Comparison of ENCODE assay signal across 8 cellular contexts in genomic region chr1:110673805-110674336, GRCh38. TPM values are rescaled to one million over a fixed set of nuclear protein-coding genes. Genes with fewer than 3 reads are reported as not detected.
A peak's percentile ranks its signal among the peaks of the same experiment; 100 is the strongest.
DNase-seq lines count a peak whose midpoint lies in the region; ATAC-seq and TF ChIP-seq lines count a peak whose summit lies in the region.

No MANE protein-coding gene starts in this region.

- H3K4me3 ChIP-seq in HUES48 (ENCODE audit: low read depth, low read length), result peak overlapping the region; percentile 72; the same call in 1 of the 2 replicates
- H3K4me3 ChIP-seq in right atrium auricular region, result peak overlapping the region; percentile 52 to 68

- H3K4me1 ChIP-seq in HUES48 (ENCODE audit: control insufficient read depth, insufficient read depth, low read length) (no peaks in the 10 kb centered on the region; the same call in 1 of the 2 replicates), right atrium auricular region (peaks cover 0 to 19% of the 10 kb centered on the region in 2 donors)

- H3K4me3 Mint-ChIP-seq in activated CD8-positive, alpha-beta memory T cell treated with anti-CD3 and anti-CD28 coated beads, Interleukin-2, amount 10 ng/mL, durations not matched to agents 7 days and 5 days, result peak overlapping the region; percentile 100

- H3K9me3 ChIP-seq in HUES48 (ENCODE audit: control insufficient read depth, insufficient read depth, low read length) (peaks cover 4% of the 10 kb centered on the region; the same call in 1 of the 2 replicates), right atrium auricular region (no peaks in the 10 kb centered on the region)

- H3K4me1 Mint-ChIP-seq in activated CD8-positive, alpha-beta memory T cell treated with anti-CD3 and anti-CD28 coated beads, Interleukin-2, amount 10 ng/mL, durations not matched to agents 7 days and 5 days, result peaks cover 14% of the 10 kb centered on the region

- no peaks in the 10 kb centered on the region for H3K27me3 Mint-ChIP-seq in activated CD8-positive, alpha-beta memory T cell treated with anti-CD3 and anti-CD28 coated beads, Interleukin-2, amount 10 ng/mL, durations not matched to agents 7 days and 5 days

- DNase-seq in activated CD8-positive, alpha-beta memory T cell treated with anti-CD3 and anti-CD28 coated beads, Interleukin-2, amount 10 ng/mL, durations not matched to agents 7 days and 5 days, result peak; percentile 51
- no peak for DNase-seq in right atrium auricular region (ENCODE audit: low spot score)
- DNase-seq in stimulated activated CD4-positive, alpha-beta T cell treated with anti-CD3 and anti-CD28 coated beads, Interleukin-12 subunit alpha, Interleukin-12 subunit beta, amount 100 ng/mL, for 4 hours, result peak; percentile 29
- no peak for DNase-seq in UCSD-AML1 (lab: John Stamatoyannopoulos, UW; ENCODE audit: unreplicated experiment)
- no peak for DNase-seq in omental fat pad (ENCODE audit: low spot score)

- peak; percentile 2 for ATAC-seq in activated CD8-positive, alpha-beta memory T cell treated with anti-CD3 and anti-CD28 coated beads, Interleukin-2, amount 10 ng/mL, durations not matched to agents 7 days and 5 days
- ATAC-seq in GM18520 (IDR thresholded peaks at IDR 0.05; ENCODE audit: unreplicated experiment) (no peak), GM21528 (IDR thresholded peaks at IDR 0.05; ENCODE audit: low FRiP score, unreplicated experiment) (no peak), omental fat pad (ENCODE audit: low FRiP score) (no peak)

- TF ChIP-seq CTCF in right atrium auricular region (IDR thresholded peaks at IDR 0.05) (no peak), omental fat pad (IDR thresholded peaks at IDR 0.05) (no peak)

- H3K27me3 ChIP-seq in HUES48 (ENCODE audit: control insufficient read depth, insufficient read depth, low read length) (peaks cover 67% of the 10 kb centered on the region), right atrium auricular region (peaks cover 0 to 3% of the 10 kb centered on the region in 2 donors)

- no peaks in the 10 kb centered on the region for H3K36me3 ChIP-seq in HUES48 (ENCODE audit: control insufficient read depth, insufficient read depth, low read length)
- no peaks in the 10 kb centered on the region for H3K36me3 ChIP-seq in right atrium auricular region

- no peaks in the 10 kb centered on the region for H3K9me3 Mint-ChIP-seq in activated CD8-positive, alpha-beta memory T cell treated with anti-CD3 and anti-CD28 coated beads, Interleukin-2, amount 10 ng/mL, durations not matched to agents 7 days and 5 days (ENCODE audit: low read depth)

- peak overlapping the region; percentile 96 for H3K27ac Mint-ChIP-seq in activated CD8-positive, alpha-beta memory T cell treated with anti-CD3 and anti-CD28 coated beads, Interleukin-2, amount 10 ng/mL, durations not matched to agents 7 days and 5 days

- CTCF ChIA-PET in activated CD8-positive, alpha-beta memory T cell treated with anti-CD3 and anti-CD28 coated beads, Interleukin-2, amount 10 ng/mL, durations not matched to agents 7 days and 5 days (lab: Charles Lee), result interaction anchor here (0.9 to 6.7 kb wide), 11 partner anchors 10 to 204 kb away, joined by 3 to 53 read pairs (median 12); partner anchors contain the start of gene CD53

- no peak overlapping the region for H3K27ac ChIP-seq in HUES48 (ENCODE audit: low read depth, low read length)
- H3K27ac ChIP-seq in right atrium auricular region, result peak overlapping the region in 1 of 2 donors; percentile 67

- H3K36me3 Mint-ChIP-seq in activated CD8-positive, alpha-beta memory T cell treated with anti-CD3 and anti-CD28 coated beads, Interleukin-2, amount 10 ng/mL, durations not matched to agents 7 days and 5 days, result peaks cover 54% of the 10 kb centered on the region

- no peak overlapping the region for H3K9ac ChIP-seq in HUES48 (ENCODE audit: low read depth, low read length)

RNA-seq across cellular contexts. Expression of gene KCNA3, which starts 0.9 kb away (rescaled TPM):
- total RNA-seq in activated CD8-positive, alpha-beta memory T cell treated with anti-CD3 and anti-CD28 coated beads, Interleukin-2, amount 10 ng/mL, durations not matched to agents 7 days and 5 days, result 10 to 100 TPM; 59.8 to 95.2 TPM
- total RNA-seq in right atrium auricular region, result 1 to 10 TPM; 1.5 to 1.9 TPM
- 1 to 10 TPM; 1.2 to 5.3 (median 3.3) TPM for total RNA-seq in omental fat pad

Comparison
In these comparisons a context has a peak if more than half of its experiments do, and no peak if none do; other contexts are left out.
1. DNase-seq: peak in activated CD8-positive, alpha-beta memory T cell treated with anti-CD3 and anti-CD28 coated beads, Interleukin-2, amount 10 ng/mL, durations not matched to agents 7 days and 5 days (single experiment) and stimulated activated CD4-positive, alpha-beta T cell treated with anti-CD3 and anti-CD28 coated beads, Interleukin-12 subunit alpha, Interleukin-12 subunit beta, amount 100 ng/mL, for 4 hours (single experiment); none in right atrium auricular region (single experiment), UCSD-AML1 (single experiment) and omental fat pad (single experiment).
2. RNA of gene KCNA3, which starts 0.9 kb away (total RNA-seq): 59.8 to 95.2 TPM in activated CD8-positive, alpha-beta memory T cell treated with anti-CD3 and anti-CD28 coated beads, Interleukin-2, amount 10 ng/mL, durations not matched to agents 7 days and 5 days; 1.2 to 5.3 TPM in omental fat pad and 1.5 to 1.9 TPM in right atrium auricular region; every median in the first group is over 4 times any median in the second.